11 cellular contexts compared by ENCODE assay signal in the genomic region with DNA sequence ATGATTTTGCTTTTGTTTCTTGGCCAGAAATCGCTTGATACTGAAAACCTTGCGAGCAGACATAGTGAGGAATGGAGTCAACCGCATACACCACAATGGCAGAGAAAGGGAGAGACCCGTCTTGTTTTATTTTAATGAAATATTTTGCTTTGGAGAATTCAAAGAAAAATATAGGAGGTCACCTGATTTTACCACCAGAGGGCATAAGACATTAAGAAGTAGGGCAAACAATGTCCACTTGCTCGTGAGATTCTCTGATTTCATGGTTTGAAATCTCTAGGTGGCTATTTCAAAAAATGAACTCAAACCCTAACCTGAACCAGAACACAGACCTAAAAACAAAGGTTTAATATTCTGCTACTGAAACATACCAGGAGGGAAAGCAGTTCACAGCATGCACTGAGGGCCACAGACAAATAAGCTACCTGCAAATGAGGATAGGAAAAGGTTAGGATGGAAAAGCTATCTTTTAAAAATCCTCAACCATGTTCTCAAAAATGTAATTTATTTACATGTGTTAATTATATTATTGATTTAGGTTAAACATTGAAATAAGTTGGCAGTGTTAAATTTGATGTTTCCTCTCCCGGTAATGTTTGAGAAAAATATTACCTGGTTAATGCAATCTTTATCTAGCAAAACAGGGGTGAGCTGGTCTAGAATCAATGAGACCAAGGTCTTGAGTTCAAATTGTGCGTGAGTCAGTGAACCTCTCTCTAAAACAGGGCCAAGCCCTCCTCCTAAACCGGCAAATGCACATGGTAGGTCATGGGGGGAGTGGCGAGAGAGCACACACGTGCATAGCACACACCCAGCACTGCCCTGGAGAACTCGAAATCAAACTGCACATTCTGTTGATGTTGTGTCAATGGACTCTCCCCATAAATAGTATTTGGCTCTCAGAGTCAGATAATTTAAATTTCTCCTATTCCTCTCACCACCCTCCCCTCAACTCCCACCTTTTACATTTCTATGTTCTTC. TPM values are rescaled to one million over a fixed set of nuclear protein-coding genes. Genes with fewer than 3 reads are reported as not detected.
A peak's percentile ranks its signal among the peaks of the same experiment; 100 is the strongest.
DNase-seq lines count a peak whose midpoint lies in the region; ATAC-seq and TF ChIP-seq lines count a peak whose summit lies in the region.
"Had no signal": no experiment of that assay in that cellular context is flagged by ENCODE, and none has a peak within 500 bp of the region (broad histone marks: within the 10 kb centered on the region; RNA-seq: fewer than 3 reads in every experiment).

No MANE protein-coding gene starts in this region.

- no peak overlapping the region for H3K4me2 ChIP-seq in parathyroid adenoma (ENCODE audit: low read length)

- H3K4me1 ChIP-seq in parathyroid adenoma: no peaks in the 10 kb centered on the region
- H3K4me1 ChIP-seq: gastroesophageal sphincter had no signal

- H2AFZ ChIP-seq in parathyroid adenoma: peak overlapping the region; percentile 8

- H3K36me3 Mint-ChIP-seq in activated naive CD8-positive, alpha-beta T cell treated with anti-CD3 and anti-CD28 coated beads for 36 hours: no peaks in the 10 kb centered on the region

- H3K4me1 Mint-ChIP-seq in activated naive CD8-positive, alpha-beta T cell treated with anti-CD3 and anti-CD28 coated beads for 36 hours: peaks cover 11% of the 10 kb centered on the region

- H3K9ac ChIP-seq in parathyroid adenoma: no peak overlapping the region

- DNase-seq in NCI-H510A treated with DMSO at 0.1 percent for 48 hours (lab: John Stamatoyannopoulos, UW) (peak; percentile 12), NCI-H510A (lab: John Stamatoyannopoulos, UW) (no peak), LNCaP clone FGC (ENCODE audit: low read depth) (no peak), astrocyte of the spinal cord (ENCODE audit: low read depth, low spot score) (peak; percentile 4)
- DNase-seq in activated naive CD8-positive, alpha-beta T cell treated with anti-CD3 and anti-CD28 coated beads for 36 hours: no peak
- DNase-seq: activated CD4-positive, alpha-beta T cell treated with anti-CD3 and anti-CD28 coated beads for 36 hours; stimulated activated CD4-positive, alpha-beta T cell treated with anti-CD3 and anti-CD28 coated beads, Interleukin-2, amount 100 ng/mL, for 48 hours had no signal

- H3K36me3 ChIP-seq in parathyroid adenoma (ENCODE audit: control insufficient read depth, insufficient read depth, low read length): no peaks in the 10 kb centered on the region
- H3K36me3 ChIP-seq: gastroesophageal sphincter had no signal

- in situ Hi-C loops in astrocyte of the spinal cord (cut with HindIII; ENCODE audit: low sequenced_read_pairs): no loop called here

- no peak overlapping the region for H3K4me3 Mint-ChIP-seq in activated naive CD8-positive, alpha-beta T cell treated with anti-CD3 and anti-CD28 coated beads for 36 hours
- H3K4me3 Mint-ChIP-seq: activated CD4-positive, alpha-beta T cell treated with anti-CD3 and anti-CD28 coated beads for 36 hours had no signal

- H3K4me3 ChIP-seq in LNCaP clone FGC (ENCODE audit: low read depth, low read length) (no peak overlapping the region), astrocyte of the spinal cord (ENCODE audit: low read depth, low read length) (no peak overlapping the region), parathyroid adenoma (ENCODE audit: low read depth, low read length) (no peak overlapping the region)
- H3K4me3 ChIP-seq: gastroesophageal sphincter had no signal

- TF ChIP-seq CTCF in LNCaP clone FGC (IDR thresholded peaks at IDR 0.05; ENCODE audit: control insufficient read depth, extremely low read depth, insufficient read depth) (peak; percentile 49), astrocyte of the spinal cord (IDR thresholded peaks at IDR 0.05; ENCODE audit: low read depth, low read length) (peak; percentile 37), parathyroid adenoma (IDR thresholded peaks at IDR 0.05) (peak; percentile 32)

- H3K79me2 ChIP-seq in parathyroid adenoma: no peaks in the 10 kb centered on the region

- no peaks in the 10 kb centered on the region for H3K9me3 ChIP-seq in parathyroid adenoma (ENCODE audit: control insufficient read depth, low read length)
- H3K9me3 ChIP-seq: gastroesophageal sphincter had no signal

- no peak for ATAC-seq in GM18909 (IDR thresholded peaks at IDR 0.05; ENCODE audit: poor library complexity, unreplicated experiment)
- no peak for ATAC-seq in HG03378 (IDR thresholded peaks at IDR 0.05; ENCODE audit: unreplicated experiment)
- ATAC-seq: activated CD4-positive, alpha-beta T cell treated with anti-CD3 and anti-CD28 coated beads for 36 hours; gastroesophageal sphincter had no signal

- H3K9me3 Mint-ChIP-seq in activated naive CD8-positive, alpha-beta T cell treated with anti-CD3 and anti-CD28 coated beads for 36 hours: no peaks in the 10 kb centered on the region

- H3K27ac Mint-ChIP-seq in activated naive CD8-positive, alpha-beta T cell treated with anti-CD3 and anti-CD28 coated beads for 36 hours: no peak overlapping the region
- H3K27ac Mint-ChIP-seq: activated CD4-positive, alpha-beta T cell treated with anti-CD3 and anti-CD28 coated beads for 36 hours had no signal

- no peaks in the 10 kb centered on the region for H3K27me3 ChIP-seq in parathyroid adenoma (ENCODE audit: control insufficient read depth, insufficient read depth, low read length)
- H3K27me3 ChIP-seq: gastroesophageal sphincter had no signal

- H3K27ac ChIP-seq in parathyroid adenoma: no peak overlapping the region
- H3K27ac ChIP-seq: gastroesophageal sphincter had no signal

- H3K27me3 Mint-ChIP-seq in activated naive CD8-positive, alpha-beta T cell treated with anti-CD3 and anti-CD28 coated beads for 36 hours: no peaks in the 10 kb centered on the region
- H3K27me3 Mint-ChIP-seq: activated CD4-positive, alpha-beta T cell treated with anti-CD3 and anti-CD28 coated beads for 36 hours had no signal

RNA-seq across cellular contexts. Expression of a gene that starts 12.5 kb away (rescaled TPM):
- total RNA-seq in activated naive CD8-positive, alpha-beta T cell treated with anti-CD3 and anti-CD28 coated beads for 36 hours: not detected
- total RNA-seq: gastroesophageal sphincter had no signal

Comparison
In these comparisons a context has a peak if more than half of its experiments do, and no peak if none do; other contexts are left out.
1. DNase-seq: peak in NCI-H510A treated with DMSO at 0.1 percent for 48 hours (single experiment) and astrocyte of the spinal cord (single experiment); none in NCI-H510A (single experiment), LNCaP clone FGC (single experiment) and activated naive CD8-positive, alpha-beta T cell treated with anti-CD3 and anti-CD28 coated beads for 36 hours (single experiment).
2. Peak in every context shown above with its lines, with median percentiles within 50 percentile points of each other: CTCF ChIP-seq.